Comparison of ENCODE assay signal across 20 cellular contexts in genomic region chr13:33345842-33346241, GRCh38.
"Had no signal": no experiment of that assay in that cellular context is flagged by ENCODE, and none has a peak within 500 bp of the region (broad histone marks: within the 10 kb centered on the region; RNA-seq: fewer than 3 reads in every experiment).

No MANE protein-coding gene starts in this region.

- DNase-seq: activated CD4-positive, alpha-beta T cell treated with anti-CD3 and anti-CD28 coated beads for 1 hour; activated CD4-positive, alpha-beta T cell treated with anti-CD3 and anti-CD28 coated beads, Interleukin-2, amount 50 U/mL, for 1 hour; activated CD8-positive, alpha-beta T cell treated with anti-CD3 and anti-CD28 coated beads, Interleukin-2, amount 10 ng/mL, durations not matched to agents 7 days and 5 days; activated gamma-delta T cell; activated naive CD4-positive, alpha-beta T cell treated with anti-CD3 and anti-CD28 coated beads, Interleukin-2, amount 50 U/mL, for 16 hours; activated naive CD8-positive, alpha-beta T cell treated with anti-CD3 and anti-CD28 coated beads, Interleukin-2, amount 50 U/mL, for 24 hours; cortex of kidney; foreskin melanocyte; lower lobe of right lung; naive thymus-derived CD4-positive, alpha-beta T cell; occipital lobe; posterior cingulate gyrus; right lobe of liver; small intestine; stimulated activated CD4-positive, alpha-beta T cell treated with anti-CD3 and anti-CD28 coated beads, Interleukin-2, amount 100 ng/mL, for 24 hours; transverse colon; uterus had no signal

- H3K4me1 ChIP-seq: right lobe of liver, uterus had no signal

- H3K4me3 ChIP-seq: cardiac muscle cell, lower lobe of right lung, right lobe of liver, transverse colon, uterus had no signal

- ATAC-seq: activated CD8-positive, alpha-beta T cell treated with anti-CD3 and anti-CD28 coated beads, Interleukin-2, amount 10 ng/mL, durations not matched to agents 7 days and 5 days; activated naive CD8-positive, alpha-beta T cell treated with anti-CD3 and anti-CD28 coated beads, Interleukin-2, amount 50 U/mL, for 24 hours; left lobe of liver; lower lobe of right lung; naive thymus-derived CD4-positive, alpha-beta T cell; right lobe of liver; stimulated activated memory B cell treated with anti-CD40 and anti-IgM and Interleukin-4, amounts not matched to agents 10 μg/mL and 1 μg/mL and 100 μg/mL, for 72 hours had no signal

- H3K27ac ChIP-seq: cardiac muscle cell, lower lobe of right lung, right lobe of liver, transverse colon, uterus had no signal

- H3K9me3 ChIP-seq: lower lobe of right lung, right lobe of liver, transverse colon, uterus had no signal

- H3K36me3 ChIP-seq: cardiac muscle cell, lower lobe of right lung, right lobe of liver, transverse colon, uterus had no signal

- H3K27me3 ChIP-seq: right lobe of liver, transverse colon, uterus had no signal
